ENCODE assay signal across 20 cellular contexts in genomic region chr2:181371195-181371594, GRCh38.
DNase-seq lines count a peak whose midpoint lies in the region; ATAC-seq, FAIRE-seq and TF ChIP-seq lines count a peak whose summit lies in the region.
"Had no signal": no experiment of that assay in that cellular context is flagged by ENCODE, and none has a peak within 500 bp of the region (broad histone marks: within the 10 kb centered on the region; RNA-seq: fewer than 3 reads in every experiment).

No MANE protein-coding gene starts in this region.

- H3K4me2 ChIP-seq in BLaER1 treated with 17β-estradiol and CSF1 and Interleukin-3, amounts not matched to agents 10 nM and 100 nM: peak overlapping the region in 9 of 11 experiments; percentile 12 to 73 (median 37); a peak in 11 of 22 replicates

- H3K27ac Mint-ChIP-seq in T-cell (peak overlapping the region; percentile 77 to 80), natural killer cell (peak overlapping the region; percentile 49 to 79)
- H3K27ac Mint-ChIP-seq: activated naive CD4-positive, alpha-beta T cell treated with anti-CD3 and anti-CD28 coated beads, Interleukin-2, amount 10 ng/mL, durations not matched to agents 7 days and 5 days had no signal

- no peaks in the 10 kb centered on the region for H4K20me1 ChIP-seq in BLaER1 treated with 17β-estradiol and CSF1 and Interleukin-3, amounts not matched to agents 10 nM and 100 nM

- H3K9ac ChIP-seq in BLaER1 treated with 17β-estradiol and CSF1 and Interleukin-3, amounts not matched to agents 10 nM and 100 nM: no peak overlapping the region

- H3K4me3 Mint-ChIP-seq in T-cell (peak overlapping the region in 1 of 3 donors; percentile 22), natural killer cell (peak overlapping the region; percentile 60)
- H3K4me3 Mint-ChIP-seq: activated CD4-positive, alpha-beta memory T cell treated with anti-CD3 and anti-CD28 coated beads for 36 hours; activated naive CD4-positive, alpha-beta T cell treated with anti-CD3 and anti-CD28 coated beads, Interleukin-2, amount 10 ng/mL, durations not matched to agents 7 days and 5 days had no signal

- TF ChIP-seq CTCF in natural killer cell (IDR thresholded peaks at IDR 0.05): no peak
- no peak for TF ChIP-seq CTCF in GM10248 (IDR thresholded peaks at IDR 0.05; ENCODE audit: control extremely low read depth, extremely low read depth, low read depth, missing control alignments)

- peaks cover 8% of the 10 kb centered on the region for H3K36me3 Mint-ChIP-seq in T-cell
- no peaks in the 10 kb centered on the region for H3K36me3 Mint-ChIP-seq in natural killer cell

- ATAC-seq in T-cell (replicated peaks in 1 of 4) (no peak), natural killer cell (no peak), GM19395 (IDR thresholded peaks at IDR 0.05; ENCODE audit: unreplicated experiment) (no peak)
- ATAC-seq: body of pancreas; HepG2; psoas muscle; stimulated activated naive CD8-positive, alpha-beta T cell treated with anti-CD3 and anti-CD28 coated beads, Interleukin-15, Interleukin-2, amounts not matched to agents 100 U/mL and 50 U/mL, for 24 hours had no signal

- FAIRE-seq in H54 (lab: Jason Lieb, UNC): peak; percentile 41
- FAIRE-seq: HepG2 had no signal

- peaks cover 20 to 36% (median 33%) of the 10 kb centered on the region in 10 experiments; a peak in 19 of 20 replicates for H3K4me1 ChIP-seq in BLaER1 treated with 17β-estradiol and CSF1 and Interleukin-3, amounts not matched to agents 10 nM and 100 nM
- H3K4me1 ChIP-seq: body of pancreas, psoas muscle had no signal

- H3K27me3 Mint-ChIP-seq in T-cell (no peaks in the 10 kb centered on the region), natural killer cell (ENCODE audit: low read depth in 2 of 2) (no peaks in the 10 kb centered on the region)
- H3K27me3 Mint-ChIP-seq: activated CD4-positive, alpha-beta memory T cell treated with anti-CD3 and anti-CD28 coated beads for 36 hours; activated naive CD4-positive, alpha-beta T cell treated with anti-CD3 and anti-CD28 coated beads, Interleukin-2, amount 10 ng/mL, durations not matched to agents 7 days and 5 days had no signal

- no peak for DNase-seq in H54 (ENCODE audit: insufficient read length, low spot score)
- DNase-seq in T-cell: no peak
- no peak for DNase-seq in natural killer cell
- DNase-seq in AG08395 (ENCODE audit: low spot score): no peak
- no peak for DNase-seq in GM10248 (ENCODE audit: extremely low spot score)
- no peak for DNase-seq in activated CD4-positive, alpha-beta T cell treated with anti-CD3 and anti-CD28 coated beads for 4 hours
- DNase-seq: activated CD4-positive, alpha-beta memory T cell treated with anti-CD3 and anti-CD28 coated beads for 36 hours; activated naive CD4-positive, alpha-beta T cell treated with anti-CD3 and anti-CD28 coated beads, Interleukin-2, amount 10 ng/mL, durations not matched to agents 7 days and 5 days; activated T-cell treated with anti-CD3 and anti-CD28 coated beads, Interleukin-2, amount 50 U/mL, for 1 hour; body of pancreas; DMS79 treated with DMSO at 0.1 percent for 48 hours; left cardiac atrium; psoas muscle; SHP77 treated with DMSO at 0.1 percent for 48 hours; stimulated activated naive CD8-positive, alpha-beta T cell treated with anti-CD3 and anti-CD28 coated beads, Interleukin-15, Interleukin-2, amounts not matched to agents 100 U/mL and 50 U/mL, for 24 hours; tibial artery had no signal

- H3K36me3 ChIP-seq in BLaER1 treated with 17β-estradiol and CSF1 and Interleukin-3, amounts not matched to agents 10 nM and 100 nM: no peaks in the 10 kb centered on the region
- H3K36me3 ChIP-seq: neutrophil, tibial artery had no signal

- peaks cover 0 to 4% (median 0%) of the 10 kb centered on the region in 11 experiments; a peak in 5 of 22 replicates for H3K9me3 ChIP-seq in BLaER1 treated with 17β-estradiol and CSF1 and Interleukin-3, amounts not matched to agents 10 nM and 100 nM (replicated peaks in 1 of 11)
- H3K9me3 ChIP-seq: body of pancreas, neutrophil, psoas muscle, tibial artery had no signal

- intact Hi-C loops in natural killer cell (cut with micrococcal nuclease): no loop called here

- H3K27ac ChIP-seq in BLaER1 treated with 17β-estradiol and CSF1 and Interleukin-3, amounts not matched to agents 10 nM and 100 nM: no peak overlapping the region
- H3K27ac ChIP-seq: body of pancreas, neutrophil, psoas muscle, tibial artery had no signal

- no peaks in the 10 kb centered on the region for H3K27me3 ChIP-seq in BLaER1 treated with 17β-estradiol and CSF1 and Interleukin-3, amounts not matched to agents 10 nM and 100 nM
- H3K27me3 ChIP-seq: body of pancreas, neutrophil, tibial artery had no signal

- CTCF ChIA-PET in T-cell (lab: Charles Lee) (no interaction called here), GM10248 (lab: Yijun Ruan, JAX) (interaction anchor here (3.9 kb wide), 1 partner anchor 8 kb away, joined by 17 read pairs; no protein-coding TSS in a partner anchor)

- peaks cover 31 to 36% (median 31%) of the 10 kb centered on the region in 3 donors for H3K4me1 Mint-ChIP-seq in T-cell
- H3K4me1 Mint-ChIP-seq in natural killer cell: peaks cover 26 to 27% of the 10 kb centered on the region in 2 donors

- H3K4me3 ChIP-seq in BLaER1 treated with 17β-estradiol and CSF1 and Interleukin-3, amounts not matched to agents 10 nM and 100 nM: no peak overlapping the region
- H3K4me3 ChIP-seq: body of pancreas, psoas muscle, tibial artery had no signal

- no peak for TF ChIP-seq POLR2A in H54 (IDR thresholded peaks at IDR 0.05; ENCODE audit: low read depth, low read length)

- H3K9me3 Mint-ChIP-seq in T-cell: no peaks in the 10 kb centered on the region
- no peaks in the 10 kb centered on the region for H3K9me3 Mint-ChIP-seq in natural killer cell

- POLR2A ChIA-PET in T-cell (lab: Charles Lee) (no interaction called here), GM10248 (lab: Yijun Ruan, JAX) (no interaction called here)
